In the genomic region with DNA sequence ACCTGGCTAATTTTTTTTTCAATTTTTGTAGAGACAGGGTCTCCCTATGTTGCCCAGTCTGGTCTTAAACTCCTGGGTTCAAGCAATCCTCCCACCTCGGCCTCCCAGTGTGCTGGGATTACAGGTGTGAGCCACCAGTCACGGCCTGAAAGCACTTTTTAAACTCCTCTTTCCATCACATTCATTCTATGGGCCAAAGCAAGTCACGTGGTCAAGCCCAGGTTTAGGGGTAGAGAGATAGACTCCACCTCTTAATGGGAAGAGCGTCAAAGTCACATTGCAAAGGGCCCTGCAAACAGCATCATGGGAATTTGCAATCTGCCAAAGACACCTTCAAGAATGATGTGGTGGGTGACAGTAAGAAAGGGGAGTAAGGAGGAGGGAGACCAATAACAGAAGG, we compare ENCODE assay signal across 29 cellular contexts. TPM values are rescaled to one million over a fixed set of nuclear protein-coding genes. Genes with fewer than 3 reads are reported as not detected.
"Had no signal": no experiment of that assay in that cellular context is flagged by ENCODE, and none has a peak within 500 bp of the region (broad histone marks: within the 10 kb centered on the region; RNA-seq: fewer than 3 reads in every experiment).

No MANE protein-coding gene starts in this region.

- H3K27me3 ChIP-seq: neutrophil, pancreas, stomach, thyroid gland, tibial nerve, upper lobe of left lung, vagina had no signal

- FAIRE-seq: pancreas, small intestine, urothelium cell line had no signal

- H3K36me3 ChIP-seq: neutrophil, pancreas, prostate gland, stomach, thoracic aorta, thyroid gland, tibial nerve, upper lobe of left lung, vagina had no signal

- H3K4me1 ChIP-seq: prostate gland, vagina had no signal

- H3K4me3 ChIP-seq: pancreas, prostate gland, stomach, thoracic aorta, thyroid gland, tibial nerve, upper lobe of left lung, vagina had no signal

- DNase-seq: naive thymus-derived CD8-positive, alpha-beta T cell; nephron progenitor cell; nucleus accumbens; pancreas; retina; right cardiac atrium; small intestine; stimulated activated CD4-positive, alpha-beta T cell treated with anti-CD3 and anti-CD28 coated beads, Interleukin-15, amount 100 ng/mL, for 24 hours; stimulated activated CD4-positive, alpha-beta T cell treated with anti-CD3 and anti-CD28 coated beads, Interleukin-2, amount 100 ng/mL, for 24 hours; stimulated activated CD4-positive, alpha-beta T cell treated with anti-CD3 and anti-CD28 coated beads, Interleukin-2, amount 100 ng/mL, for 48 hours; stimulated activated CD4-positive, alpha-beta T cell treated with anti-CD3 and anti-CD28 coated beads, Interleukin-4, amount 100 ng/mL, for 24 hours; stimulated activated naive B cell treated with anti-CD40 and anti-IgM and Interleukin-4, amounts not matched to agents 10 μg/mL and 1 μg/mL and 100 μg/mL, for 72 hours; stimulated activated naive CD4-positive, alpha-beta T cell treated with Interleukin-2 at 50 U/mL for 16 hours; stomach; thyroid gland; trophoblast cell; upper lobe of left lung had no signal

- ATAC-seq: naive thymus-derived CD8-positive, alpha-beta T cell; natural killer cell treated with Interleukin-12 subunit alpha and Interleukin-12 subunit beta and Interleukin-15 and Interleukin-18, amount 100 ng/mL, for 72 hours; pancreas; right cardiac atrium; sciatic nerve; stimulated activated effector memory CD8-positive, alpha-beta T cell treated with anti-CD3 and anti-CD28 coated beads, Interleukin-12 subunit alpha, Interleukin-12 subunit beta, amount 100 ng/mL, for 72 hours; stimulated activated naive B cell treated with anti-CD40 and anti-IgM and Interleukin-4, amounts not matched to agents 10 μg/mL and 1 μg/mL and 100 μg/mL, for 72 hours had no signal

- H3K9me3 ChIP-seq: neutrophil, pancreas, prostate gland, stomach, thoracic aorta, thyroid gland, tibial nerve, upper lobe of left lung, vagina had no signal

- H3K27ac ChIP-seq: neutrophil, pancreas, prostate gland, stomach, tibial nerve, upper lobe of left lung, vagina had no signal

RNA-seq across cellular contexts. Expression of a gene that starts 7.1 kb away (rescaled TPM):
- total RNA-seq: naive thymus-derived CD8-positive, alpha-beta T cell; natural killer cell treated with Interleukin-12 subunit alpha and Interleukin-12 subunit beta and Interleukin-15 and Interleukin-18, amount 100 ng/mL, for 72 hours; osteocyte; pancreas; posterior vena cava; pulmonary artery endothelial cell; thyroid gland; vagina had no signal
- polyA plus RNA-seq: naive thymus-derived CD8-positive, alpha-beta T cell; pancreas had no signal

RNA-seq across cellular contexts. Expression of a gene that starts 31.8 kb away (rescaled TPM):
- total RNA-seq: naive thymus-derived CD8-positive, alpha-beta T cell; natural killer cell treated with Interleukin-12 subunit alpha and Interleukin-12 subunit beta and Interleukin-15 and Interleukin-18, amount 100 ng/mL, for 72 hours; osteocyte; pancreas; pulmonary artery endothelial cell; thyroid gland; vagina had no signal
- polyA plus RNA-seq: naive thymus-derived CD8-positive, alpha-beta T cell had no signal

RNA-seq across cellular contexts. Expression of a gene that starts 43.0 kb away (rescaled TPM):
- total RNA-seq: naive thymus-derived CD8-positive, alpha-beta T cell; natural killer cell treated with Interleukin-12 subunit alpha and Interleukin-12 subunit beta and Interleukin-15 and Interleukin-18, amount 100 ng/mL, for 72 hours; pulmonary artery endothelial cell had no signal
- polyA plus RNA-seq: naive thymus-derived CD8-positive, alpha-beta T cell had no signal
